ENCODE assay signal across 8 cellular contexts in genomic region chr9:71683598-71684235, GRCh38.
A peak's percentile ranks its signal among the peaks of the same experiment; 100 is the strongest.
DNase-seq lines count a peak whose midpoint lies in the region; ATAC-seq and TF ChIP-seq lines count a peak whose summit lies in the region.

No MANE protein-coding gene starts in this region.

- TF ChIP-seq POLR2A in NB4 (IDR thresholded peaks at IDR 0.05; ENCODE audit: extremely low read depth, insufficient read length) = no peak

- H3K4me3 Mint-ChIP-seq in chondrocyte (ENCODE audit: unreplicated experiment) = no peak overlapping the region

- ATAC-seq in HG02884 (IDR thresholded peaks at IDR 0.05; ENCODE audit: unreplicated experiment) (no peak), GM19351 (IDR thresholded peaks at IDR 0.05; ENCODE audit: unreplicated experiment) (no peak)

- TF ChIP-seq CTCF in NB4 (IDR thresholded peaks at IDR 0.05; ENCODE audit: low read depth, low read length) (no peak), chondrocyte (IDR thresholded peaks at IDR 0.05) (peak; percentile 48)

- DNase-seq in CD1c-positive myeloid dendritic cell (ENCODE audit: extremely low spot score) = peak; percentile 67
- peak; percentile 59 for DNase-seq in NB4 (ENCODE audit: low read depth)
- DNase-seq in chondrocyte (ENCODE audit: low spot score) = no peak
- peak; percentile 33 for DNase-seq in midbrain (lab: John Stamatoyannopoulos, UW)
- DNase-seq in NCI-H2171 (lab: John Stamatoyannopoulos, UW) = no peak
- DNase-seq in KG1 (lab: John Stamatoyannopoulos, UW) = no peak

- H3K27ac Mint-ChIP-seq in chondrocyte (ENCODE audit: unreplicated experiment) = no peak overlapping the region

- no peak overlapping the region for H3K4me3 ChIP-seq in NB4 (ENCODE audit: low read depth, low read length)

- peaks cover 36% of the 10 kb centered on the region for H3K4me1 Mint-ChIP-seq in chondrocyte (ENCODE audit: low read depth)

- no peaks in the 10 kb centered on the region for H3K27me3 Mint-ChIP-seq in chondrocyte (ENCODE audit: low read depth)

- no peaks in the 10 kb centered on the region for H3K9me3 Mint-ChIP-seq in chondrocyte (ENCODE audit: low read depth)

- peaks cover 9% of the 10 kb centered on the region for H3K36me3 Mint-ChIP-seq in chondrocyte (ENCODE audit: low read depth)

Comparison
In these comparisons a context has a peak if more than half of its experiments do, and no peak if none do; other contexts are left out.
1. DNase-seq: peak in CD1c-positive myeloid dendritic cell (single experiment), NB4 (single experiment) and midbrain (single experiment); none in chondrocyte (single experiment), NCI-H2171 (single experiment) and KG1 (single experiment).